Comparison of ENCODE assay signal across 22 cellular contexts in the genomic region with DNA sequence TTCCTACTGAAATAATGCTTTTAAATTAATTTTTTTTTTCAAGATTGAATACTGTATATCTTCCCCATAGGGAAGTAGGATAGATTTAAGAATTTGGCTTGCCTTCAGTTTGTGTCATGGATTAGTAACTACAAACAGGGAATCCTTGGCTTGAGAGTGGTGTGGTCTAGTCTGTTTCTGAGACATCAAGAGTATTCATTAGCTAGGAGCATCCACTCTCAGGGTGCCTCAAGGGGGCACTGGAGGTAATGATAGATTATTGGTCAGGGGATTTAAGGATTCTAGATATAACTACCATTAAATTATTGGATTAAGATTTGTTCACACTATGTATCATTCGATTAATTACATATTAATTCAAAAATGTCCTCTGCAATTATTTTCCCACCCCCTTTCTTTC.
A peak's percentile ranks its signal among the peaks of the same experiment; 100 is the strongest.
DNase-seq lines count a peak whose midpoint lies in the region; TF ChIP-seq lines count a peak whose summit lies in the region.
"Had no signal": no experiment of that assay in that cellular context is flagged by ENCODE, and none has a peak within 500 bp of the region (broad histone marks: within the 10 kb centered on the region; RNA-seq: fewer than 3 reads in every experiment).

No MANE protein-coding gene starts in this region.

- CTCF ChIA-PET in BJ (lab: Yijun Ruan, JAX), result interaction anchor here (2.9 kb wide), 1 partner anchor 194 kb away, joined by 13 read pairs; no protein-coding TSS in a partner anchor

- H3K27me3 ChIP-seq in BJ (ENCODE audit: control insufficient read depth, insufficient read depth, low read length) (no peaks in the 10 kb centered on the region), kidney epithelial cell (ENCODE audit: control insufficient read depth, insufficient read depth, low read length) (no peaks in the 10 kb centered on the region)
- H3K27me3 ChIP-seq: BLaER1 treated with 17β-estradiol and CSF1 and Interleukin-3, amounts not matched to agents 10 nM and 100 nM; MG63; pancreas; sigmoid colon; thyroid gland had no signal

- H3K36me3 ChIP-seq in BJ (ENCODE audit: control insufficient read depth, insufficient read depth, low read length) (peaks cover 19% of the 10 kb centered on the region), kidney epithelial cell (ENCODE audit: control insufficient read depth, insufficient read depth, low read length) (no peaks in the 10 kb centered on the region)
- H3K36me3 ChIP-seq: BLaER1 treated with 17β-estradiol and CSF1 and Interleukin-3, amounts not matched to agents 10 nM and 100 nM; pancreas; thyroid gland had no signal

- no peak for DNase-seq in BJ (ENCODE audit: low read depth)
- peak; percentile 26 for DNase-seq in LHCN-M2 (ENCODE audit: low read depth)
- DNase-seq in astrocyte of the spinal cord (ENCODE audit: low read depth, low spot score), result no peak
- no peak for DNase-seq in kidney epithelial cell (ENCODE audit: low read depth)
- DNase-seq in KBM-7, result no peak
- DNase-seq in activated naive CD4-positive, alpha-beta T cell treated with Interleukin-2 at 50 U/mL for 16 hours, result no peak
- DNase-seq in DMS114 treated with DMSO at 0.1 percent for 48 hours (lab: John Stamatoyannopoulos, UW; ENCODE audit: unreplicated experiment), result no peak
- DNase-seq in activated effector memory CD4-positive, alpha-beta T cell treated with anti-CD3 and anti-CD28 coated beads, Interleukin-2, amount 50 U/mL, for 16 hours, result no peak
- DNase-seq: activated gamma-delta T cell treated with Interleukin-2 at 50 U/mL for 16 hours; amniotic stem cell; cerebellar nuclear complex; effector CD8-positive, alpha-beta T cell; MG63; naive thymus-derived CD4-positive, alpha-beta T cell; NCI-H146; NCI-H2227 treated with DMSO at 0.1 percent for 48 hours; pancreas; sigmoid colon; stimulated activated CD4-positive, alpha-beta T cell treated with anti-CD3 and anti-CD28 coated beads, Interleukin-1b, Interleukin-23, amount 100 ng/mL, for 48 hours; stimulated activated naive CD4-positive, alpha-beta T cell treated with Interleukin-2 at 50 U/mL for 16 hours; thyroid gland had no signal

- POLR2A ChIA-PET in BJ (lab: Charles Lee), result no interaction called here

- in situ Hi-C loops in astrocyte of the spinal cord (cut with HindIII; ENCODE audit: low sequenced_read_pairs), result no loop called here
- in situ Hi-C loops in KBM-7 (cut with MboI; ENCODE audit: low pct_unique_long_range_greater_than_20kb, low sequenced_read_pairs), result no loop called here

- H3K4me3 ChIP-seq in BJ (ENCODE audit: low read depth, low read length) (no peak overlapping the region), astrocyte of the spinal cord (ENCODE audit: low read depth, low read length) (no peak overlapping the region), kidney epithelial cell (ENCODE audit: low read depth, low read length) (no peak overlapping the region)
- H3K4me3 ChIP-seq: BLaER1 treated with 17β-estradiol and CSF1 and Interleukin-3, amounts not matched to agents 10 nM and 100 nM; MG63; pancreas; sigmoid colon; thyroid gland had no signal

- TF ChIP-seq CTCF in BJ (IDR thresholded peaks at IDR 0.05; ENCODE audit: insufficient read depth, low read depth, low read length), result 0 out of 2 replicates have a peak, but pooled peaks have one; percentile 13
- peak; percentile 26 for TF ChIP-seq CTCF in astrocyte of the spinal cord (IDR thresholded peaks at IDR 0.05; ENCODE audit: low read depth, low read length)
- peak; percentile 1 for TF ChIP-seq CTCF in kidney epithelial cell (IDR thresholded peaks at IDR 0.05; ENCODE audit: insufficient read depth, low read length, poor library complexity, severe bottlenecking)
